17 cellular contexts compared by ENCODE assay signal in genomic region chr15:86735244-86736040, GRCh38.
"Had no signal": no experiment of that assay in that cellular context is flagged by ENCODE, and none has a peak within 500 bp of the region (broad histone marks: within the 10 kb centered on the region; RNA-seq: fewer than 3 reads in every experiment).

No MANE protein-coding gene starts in this region.

- H3K27me3 ChIP-seq: brain microvascular endothelial cell, heart right ventricle, suprapubic skin, upper lobe of right lung had no signal

- ATAC-seq: activated CD8-positive, alpha-beta memory T cell treated with anti-CD3 and anti-CD28 coated beads, Interleukin-2, amount 10 ng/mL, durations not matched to agents 7 days and 5 days; heart right ventricle; left lobe of liver; stimulated activated naive CD8-positive, alpha-beta T cell treated with anti-CD3 and anti-CD28 coated beads, Interleukin-15, Interleukin-2, amounts not matched to agents 100 U/mL and 50 U/mL, for 24 hours; upper lobe of right lung had no signal

- H3K9me3 ChIP-seq: suprapubic skin, upper lobe of right lung had no signal

- DNase-seq: activated CD4-positive, alpha-beta T cell treated with anti-CD3 and anti-CD28 coated beads, Interleukin-2, amount 50 U/mL, for 48 hours; activated CD4-positive, CD25-positive, alpha-beta regulatory T cell treated with anti-CD3 and anti-CD28 coated beads, Interleukin-2, amount 50 U/mL, for 72 hours; activated CD8-positive, alpha-beta memory T cell treated with anti-CD3 and anti-CD28 coated beads, Interleukin-2, amount 10 ng/mL, durations not matched to agents 7 days and 5 days; activated effector memory CD4-positive, alpha-beta T cell treated with anti-CD3 and anti-CD28 coated beads, Interleukin-2, amount 50 U/mL, for 16 hours; activated T-cell treated with anti-CD3 and anti-CD28 coated beads, Interleukin-2, amount 50 U/mL, for 24 hours; brain microvascular endothelial cell; heart right ventricle; mesenchymal stem cell; nephron progenitor cell; stimulated activated CD4-positive, alpha-beta T cell treated with anti-CD3 and anti-CD28 coated beads, Interleukin-2, amount 100 ng/mL, for 48 hours; stimulated activated naive CD8-positive, alpha-beta T cell treated with anti-CD3 and anti-CD28 coated beads, Interleukin-15, Interleukin-2, amounts not matched to agents 100 U/mL and 50 U/mL, for 24 hours; T-helper 9 cell; upper lobe of right lung had no signal

- H3K27ac ChIP-seq: brain microvascular endothelial cell, heart right ventricle, suprapubic skin, upper lobe of right lung had no signal

- FAIRE-seq: frontal cortex, islet of Langerhans had no signal

- H3K4me3 ChIP-seq: heart right ventricle, suprapubic skin, upper lobe of right lung had no signal

- H3K4me1 ChIP-seq: heart right ventricle, suprapubic skin, upper lobe of right lung had no signal

- H3K36me3 ChIP-seq: brain microvascular endothelial cell, heart right ventricle, suprapubic skin, upper lobe of right lung had no signal
